In the genomic region with DNA sequence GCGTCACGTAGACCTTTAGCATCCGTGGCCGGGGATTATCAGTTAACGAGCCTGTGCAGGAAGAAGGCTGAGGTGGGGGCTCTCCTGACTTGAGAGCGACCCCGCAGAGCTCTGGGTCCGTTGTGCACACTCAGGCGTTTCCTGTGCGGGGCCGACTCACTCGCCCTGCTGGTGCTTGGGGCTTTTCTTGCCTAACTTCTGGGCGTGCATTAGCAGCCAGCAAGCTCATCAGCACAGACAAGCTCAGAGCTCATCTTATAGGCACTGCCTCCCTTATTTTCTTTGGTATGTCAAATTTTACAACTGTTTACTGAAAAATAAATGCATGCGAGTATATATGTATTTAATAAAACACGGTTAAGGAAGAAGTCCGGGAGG, we compare ENCODE assay signal across 15 cellular contexts. TPM values are rescaled to one million over a fixed set of nuclear protein-coding genes. Genes with fewer than 3 reads are reported as not detected.
DNase-seq lines count a peak whose midpoint lies in the region; ATAC-seq and TF ChIP-seq lines count a peak whose summit lies in the region.
"Had no signal": no experiment of that assay in that cellular context is flagged by ENCODE, and none has a peak within 500 bp of the region (broad histone marks: within the 10 kb centered on the region; RNA-seq: fewer than 3 reads in every experiment).

No MANE protein-coding gene starts in this region.

- no peaks in the 10 kb centered on the region for H3K79me2 ChIP-seq in neural progenitor cell (ENCODE audit: low read depth)

- H2AFZ ChIP-seq in neural progenitor cell (replicated peaks): no peak overlapping the region

- no peak overlapping the region for H3K4me3 Mint-ChIP-seq in neural progenitor cell
- H3K4me3 Mint-ChIP-seq: CD8-positive, alpha-beta T cell; H9 had no signal

- intact Hi-C loops in left ventricle myocardium inferior (cut with micrococcal nuclease): no loop called here
- intact Hi-C loops in left cardiac atrium (cut with DNase I): no loop called here

- H3K27me3 ChIP-seq in left ventricle myocardium inferior (ENCODE audit: low read depth) (no peaks in the 10 kb centered on the region), WERI-Rb-1 (ENCODE audit: insufficient read depth, low read depth, severe bottlenecking) (no peaks in the 10 kb centered on the region), neural progenitor cell (no peaks in the 10 kb centered on the region)

- peaks cover 6% of the 10 kb centered on the region for H3K4me1 Mint-ChIP-seq in neural progenitor cell

- TF ChIP-seq CTCF in left ventricle myocardium inferior (IDR thresholded peaks at IDR 0.05; ENCODE audit: borderline replicate concordance) (no peak), WERI-Rb-1 (IDR thresholded peaks at IDR 0.05; ENCODE audit: low read depth, low read length) (no peak), neural progenitor cell (IDR thresholded peaks at IDR 0.05) (no peak)

- peaks cover 3% of the 10 kb centered on the region for H3F3A ChIP-seq in neural progenitor cell (ENCODE audit: low read depth)

- no peak for ATAC-seq in left cardiac atrium
- ATAC-seq: A549; CD8-positive, alpha-beta T cell had no signal

- H3K36me3 ChIP-seq in left ventricle myocardium inferior (peaks cover 68% of the 10 kb centered on the region), WERI-Rb-1 (peaks cover 9% of the 10 kb centered on the region), neural progenitor cell (no peaks in the 10 kb centered on the region)

- H3K27ac ChIP-seq in left ventricle myocardium inferior (replicated peaks) (peak overlapping the region; percentile 48), WERI-Rb-1 (peak overlapping the region; percentile 90), neural progenitor cell (no peak overlapping the region)
- H3K27ac ChIP-seq: 22Rv1, A549 had no signal

- no peak overlapping the region for H3K27ac Mint-ChIP-seq in neural progenitor cell
- H3K27ac Mint-ChIP-seq: CD8-positive, alpha-beta T cell had no signal

- no peak overlapping the region for H3K9ac ChIP-seq in neural progenitor cell

- DNase-seq in left ventricle myocardium inferior (no peak), left cardiac atrium (no peak), WERI-Rb-1 (peak; percentile 27), neural progenitor cell (ENCODE audit: low spot score) (peak; percentile 1), amygdala (lab: John Stamatoyannopoulos, UW) (no peak), SKM-1 treated with dmso at 0.1 percent for 144 hours (lab: John Stamatoyannopoulos, UW; ENCODE audit: unreplicated experiment) (no peak), NCI-H2081 (lab: John Stamatoyannopoulos, UW) (no peak)
- DNase-seq: AML-193; Calu3; CD8-positive, alpha-beta T cell; DMS79 treated with DMSO at 0.1 percent for 48 hours; GF-D8; H9 had no signal

- H3K9me3 ChIP-seq in left ventricle myocardium inferior (replicated peaks) (no peaks in the 10 kb centered on the region), WERI-Rb-1 (ENCODE audit: severe bottlenecking) (no peaks in the 10 kb centered on the region), neural progenitor cell (ENCODE audit: low read depth) (no peaks in the 10 kb centered on the region)
- H3K9me3 ChIP-seq: A549 had no signal

- H3K4me1 ChIP-seq in left ventricle myocardium inferior (peaks cover 30% of the 10 kb centered on the region), neural progenitor cell (no peaks in the 10 kb centered on the region)
- H3K4me1 ChIP-seq: A549 had no signal

- no peak overlapping the region for H3K4me2 ChIP-seq in neural progenitor cell
- H3K4me2 ChIP-seq: A549 had no signal

- H4K20me1 ChIP-seq in neural progenitor cell (ENCODE audit: low read depth): no peaks in the 10 kb centered on the region

- H3K27me3 Mint-ChIP-seq in neural progenitor cell (ENCODE audit: insufficient read depth, low read depth): peaks cover 2% of the 10 kb centered on the region

- no peaks in the 10 kb centered on the region for H3K9me3 Mint-ChIP-seq in neural progenitor cell
- H3K9me3 Mint-ChIP-seq: CD8-positive, alpha-beta T cell; H9 had no signal

- H3K36me3 Mint-ChIP-seq in neural progenitor cell: no peaks in the 10 kb centered on the region
- H3K36me3 Mint-ChIP-seq: CD8-positive, alpha-beta T cell had no signal

- no peak overlapping the region for H3K4me3 ChIP-seq in left ventricle myocardium inferior
- H3K4me3 ChIP-seq in WERI-Rb-1 (ENCODE audit: low read depth, low read length): no peak overlapping the region
- no peak overlapping the region for H3K4me3 ChIP-seq in neural progenitor cell
- H3K4me3 ChIP-seq: A549 had no signal

RNA-seq across cellular contexts. Expression of a gene that starts 23.7 kb away (rescaled TPM):
- total RNA-seq in left ventricle myocardium inferior (484 TPM), left cardiac atrium (100 to 1,000 TPM; 241 to 245 TPM), neural progenitor cell (ENCODE audit: low replicate concordance) (0.22 and 0.43 TPM in 2 replicates)

Comparison
In these comparisons a context has a peak if more than half of its experiments do, and no peak if none do; other contexts are left out.
1. DNase-seq: peak in WERI-Rb-1 (single experiment) and neural progenitor cell (single experiment); none in left ventricle myocardium inferior (single experiment), left cardiac atrium (single experiment), amygdala (0 of 56), SKM-1 treated with dmso at 0.1 percent for 144 hours (single experiment) and NCI-H2081 (0 of 2).
2. RNA of a gene that starts 23.7 kb away (total RNA-seq): 484 TPM in left ventricle myocardium inferior (single experiment) and 241 to 245 TPM in left cardiac atrium; 0.22 to 0.43 TPM in neural progenitor cell; every median in the first group is over 100 times any median in the second.